In the genomic region with DNA sequence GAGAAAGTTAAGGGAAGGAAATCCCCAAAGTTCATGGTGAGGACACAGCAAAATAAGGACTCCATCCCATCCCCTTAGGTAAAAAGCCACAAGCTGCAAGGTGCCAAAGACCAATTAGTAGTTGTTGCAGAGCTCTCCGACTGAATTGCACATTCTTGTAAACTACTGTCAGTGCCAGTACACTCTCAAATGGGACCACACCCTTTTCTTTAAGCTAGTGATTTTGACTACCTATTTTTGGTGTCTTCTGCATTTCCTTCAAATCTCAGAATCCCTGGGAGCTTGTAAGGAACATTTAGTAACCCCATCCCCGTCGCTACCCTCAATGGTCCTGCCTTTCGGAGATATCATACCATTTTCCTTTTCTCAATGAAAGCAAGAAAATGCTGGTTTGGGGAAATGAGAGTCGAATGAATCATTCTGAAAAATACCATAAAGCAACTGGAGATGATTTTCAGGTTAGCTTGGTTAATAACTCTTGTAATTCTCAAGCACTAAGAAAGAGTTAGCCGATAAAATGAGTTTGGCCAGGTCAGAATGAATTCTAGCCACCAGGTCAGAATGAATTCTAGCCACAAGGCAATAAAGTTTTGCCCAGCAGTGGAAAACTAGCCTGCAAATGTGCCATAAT, we compare ENCODE assay signal across 13 cellular contexts. TPM values are rescaled to one million over a fixed set of nuclear protein-coding genes. Genes with fewer than 3 reads are reported as not detected.
A peak's percentile ranks its signal among the peaks of the same experiment; 100 is the strongest.
DNase-seq lines count a peak whose midpoint lies in the region; ATAC-seq and TF ChIP-seq lines count a peak whose summit lies in the region.
"Had no signal": no experiment of that assay in that cellular context is flagged by ENCODE, and none has a peak within 500 bp of the region (broad histone marks: within the 10 kb centered on the region; RNA-seq: fewer than 3 reads in every experiment).

No MANE protein-coding gene starts in this region.

- no peak for TF ChIP-seq CTCF in glutamatergic neuron (IDR thresholded peaks at IDR 0.05; ENCODE audit: partially characterized antibody, unreplicated experiment)

- H3K36me3 Mint-ChIP-seq in glutamatergic neuron (ENCODE audit: unreplicated experiment), result no peaks in the 10 kb centered on the region
- H3K36me3 Mint-ChIP-seq: activated CD8-positive, alpha-beta memory T cell treated with anti-CD3 and anti-CD28 coated beads, Interleukin-2, amount 10 ng/mL, durations not matched to agents 7 days and 5 days had no signal

- no peaks in the 10 kb centered on the region for H3K4me1 Mint-ChIP-seq in glutamatergic neuron (ENCODE audit: low read depth, unreplicated experiment)

- H3K9me3 Mint-ChIP-seq in glutamatergic neuron (ENCODE audit: unreplicated experiment), result no peaks in the 10 kb centered on the region

- H3K27me3 Mint-ChIP-seq in glutamatergic neuron (ENCODE audit: unreplicated experiment), result peaks cover 2% of the 10 kb centered on the region

- DNase-seq in MV-4-11 (lab: John Stamatoyannopoulos, UW) (peak; percentile 47), 8988T (no peak), glutamatergic neuron (no peak), NCI-H1694 (lab: John Stamatoyannopoulos, UW) (no peak), DMS153 (lab: John Stamatoyannopoulos, UW) (no peak)
- DNase-seq: activated CD8-positive, alpha-beta memory T cell treated with anti-CD3 and anti-CD28 coated beads, Interleukin-2, amount 10 ng/mL, durations not matched to agents 7 days and 5 days; amniotic stem cell; MG63; right cardiac atrium; upper lobe of right lung had no signal

- ATAC-seq in GM18502 (IDR thresholded peaks at IDR 0.05; ENCODE audit: poor library complexity, unreplicated experiment) (peak; percentile 68), GM19468 (IDR thresholded peaks at IDR 0.05; ENCODE audit: extremely low read depth, unreplicated experiment) (peak; percentile 26), HG02943 (IDR thresholded peaks at IDR 0.05; ENCODE audit: low read depth, unreplicated experiment) (peak; percentile 64)
- ATAC-seq: activated CD8-positive, alpha-beta memory T cell treated with anti-CD3 and anti-CD28 coated beads, Interleukin-2, amount 10 ng/mL, durations not matched to agents 7 days and 5 days had no signal

- no peak overlapping the region for H3K4me3 Mint-ChIP-seq in glutamatergic neuron (ENCODE audit: unreplicated experiment)
- H3K4me3 Mint-ChIP-seq: activated CD8-positive, alpha-beta memory T cell treated with anti-CD3 and anti-CD28 coated beads, Interleukin-2, amount 10 ng/mL, durations not matched to agents 7 days and 5 days had no signal

- H3K27ac Mint-ChIP-seq in glutamatergic neuron (ENCODE audit: unreplicated experiment), result no peak overlapping the region
- H3K27ac Mint-ChIP-seq: activated CD8-positive, alpha-beta memory T cell treated with anti-CD3 and anti-CD28 coated beads, Interleukin-2, amount 10 ng/mL, durations not matched to agents 7 days and 5 days had no signal

RNA-seq across cellular contexts. Expression of a gene that starts 5.2 kb away (rescaled TPM):
- total RNA-seq in glutamatergic neuron (ENCODE audit: unreplicated experiment), result 43.0 TPM
